8 cellular contexts compared by ENCODE assay signal in the genomic region with DNA sequence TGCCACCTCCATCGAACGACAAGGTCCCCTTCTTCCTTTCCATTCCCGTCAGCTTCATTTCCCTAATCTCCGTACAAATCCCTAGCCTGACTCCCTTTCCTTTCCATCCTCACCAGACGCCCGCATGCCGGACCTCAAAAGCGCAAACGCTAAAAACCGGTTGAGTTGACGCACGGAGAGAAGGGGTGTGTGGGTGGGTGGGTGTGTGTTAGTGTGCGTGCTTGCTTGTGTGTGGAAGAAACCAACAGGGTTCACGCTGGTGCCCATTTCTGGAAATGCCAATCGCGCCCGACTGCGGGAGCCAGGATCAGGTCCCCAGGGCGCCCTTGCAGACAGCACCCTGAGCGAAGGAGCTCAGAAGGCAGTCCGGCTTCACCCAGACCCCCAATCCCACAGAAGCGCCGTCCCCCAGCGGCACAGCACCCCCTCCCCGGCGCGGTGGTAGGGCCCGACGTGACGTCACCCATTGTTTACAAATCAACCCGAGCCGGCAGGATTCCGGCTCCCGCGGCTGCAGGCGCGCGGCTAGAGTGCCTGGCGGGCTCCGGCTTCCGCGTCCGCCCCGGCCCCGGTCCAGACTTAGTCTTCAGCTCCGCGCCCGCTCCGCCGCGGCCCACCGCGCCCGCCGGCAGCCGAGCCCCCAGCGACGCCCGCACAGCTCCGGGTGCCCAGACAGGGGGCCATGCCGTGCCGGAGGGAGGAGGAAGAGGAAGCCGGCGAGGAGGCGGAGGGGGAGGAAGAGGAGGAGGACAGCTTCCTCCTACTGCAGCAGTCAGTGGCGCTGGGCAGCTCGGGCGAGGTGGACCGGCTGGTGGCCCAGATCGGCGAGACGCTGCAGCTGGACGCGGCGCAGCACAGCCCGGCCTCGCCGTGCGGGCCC. TPM values are rescaled to one million over a fixed set of nuclear protein-coding genes. Genes with fewer than 3 reads are reported as not detected.
A peak's percentile ranks its signal among the peaks of the same experiment; 100 is the strongest.
DNase-seq lines count a peak whose midpoint lies in the region; ATAC-seq and TF ChIP-seq lines count a peak whose summit lies in the region.

A gene with protein sequence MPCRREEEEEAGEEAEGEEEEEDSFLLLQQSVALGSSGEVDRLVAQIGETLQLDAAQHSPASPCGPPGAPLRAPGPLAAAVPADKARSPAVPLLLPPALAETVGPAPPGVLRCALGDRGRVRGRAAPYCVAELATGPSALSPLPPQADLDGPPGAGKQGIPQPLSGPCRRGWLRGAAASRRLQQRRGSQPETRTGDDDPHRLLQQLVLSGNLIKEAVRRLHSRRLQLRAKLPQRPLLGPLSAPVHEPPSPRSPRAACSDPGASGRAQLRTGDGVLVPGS (plus strand): TSS at position 500 of the 880 bp plus-strand sequence. CDS start 183 bp downstream, at position 683.

- H3K4me3 Mint-ChIP-seq in activated naive CD8-positive, alpha-beta T cell treated with anti-CD3 and anti-CD28 coated beads, Interleukin-2, amount 50 U/mL, for 24 hours, result peak within 1 kb of the TSS; percentile 84
- H3K4me3 Mint-ChIP-seq in type B pancreatic cell, result peak within 1 kb of the TSS; percentile 93

- H4K20me1 ChIP-seq in SU-DHL-6 (ENCODE audit: low read depth, low read length), result no peaks in the 10 kb centered on the region

- H3K36me3 ChIP-seq in GM06990 (ENCODE audit: control insufficient read depth, insufficient read depth, low read length), result no peaks in the 10 kb centered on the region
- H3K36me3 ChIP-seq in HEK293 (ENCODE audit: control insufficient read depth in 2 of 2, insufficient read depth in 1 of 2, low read length in 2 of 2), result no peaks in the 10 kb centered on the region
- H3K36me3 ChIP-seq in SU-DHL-6 (ENCODE audit: low read length), result no peaks in the 10 kb centered on the region
- no peaks in the 10 kb centered on the region for H3K36me3 ChIP-seq in heart left ventricle

- no peaks in the 10 kb centered on the region for H3K9me2 ChIP-seq in SU-DHL-6 (replicated peaks; ENCODE audit: insufficient read depth, low read length)

- peak within 1 kb of the TSS; percentile 75 for H2AFZ ChIP-seq in SU-DHL-6 (ENCODE audit: low read depth, low read length, severe bottlenecking)

- no peaks in the 10 kb centered on the region for H3K36me3 Mint-ChIP-seq in activated naive CD8-positive, alpha-beta T cell treated with anti-CD3 and anti-CD28 coated beads, Interleukin-2, amount 50 U/mL, for 24 hours (ENCODE audit: low read depth)
- H3K36me3 Mint-ChIP-seq in type B pancreatic cell, result no peaks in the 10 kb centered on the region

- 0 out of 2 replicates have a peak, but pooled peaks cover 2% of the 10 kb centered on the region for H3F3A ChIP-seq in SU-DHL-6 (ENCODE audit: insufficient read depth)

- peaks cover 32% of the 10 kb centered on the region for H3K4me1 Mint-ChIP-seq in activated naive CD8-positive, alpha-beta T cell treated with anti-CD3 and anti-CD28 coated beads, Interleukin-2, amount 50 U/mL, for 24 hours
- H3K4me1 Mint-ChIP-seq in type B pancreatic cell (ENCODE audit: unreplicated experiment), result peaks cover 18% of the 10 kb centered on the region

- no peaks in the 10 kb centered on the region for H3K27me3 Mint-ChIP-seq in activated naive CD8-positive, alpha-beta T cell treated with anti-CD3 and anti-CD28 coated beads, Interleukin-2, amount 50 U/mL, for 24 hours
- peaks cover 53% of the 10 kb centered on the region for H3K27me3 Mint-ChIP-seq in type B pancreatic cell

- DNase-seq in GM06990 (ENCODE audit: extremely low read depth, insufficient read length) (peak; percentile 93), NAMALWA (ENCODE audit: low spot score) (peak; percentile 87), heart left ventricle (peak; percentile 90 to 95 (median 92)), posterior cingulate gyrus (peak; percentile 78 to 98 (median 89)), type B pancreatic cell (ENCODE audit: extremely low spot score, unreplicated experiment) (peak; percentile 92)
- peak; percentile 91 for DNase-seq in activated naive CD8-positive, alpha-beta T cell treated with anti-CD3 and anti-CD28 coated beads, Interleukin-2, amount 50 U/mL, for 24 hours

- ATAC-seq in activated naive CD8-positive, alpha-beta T cell treated with anti-CD3 and anti-CD28 coated beads, Interleukin-2, amount 50 U/mL, for 24 hours, result peak; percentile 66
- ATAC-seq in heart left ventricle, result peak; percentile 74 to 93 (median 90)

- TF ChIP-seq POLR2A in heart left ventricle (IDR thresholded peaks at IDR 0.05), result peak in 1 of 2 donors; percentile 84

- H3K4me2 ChIP-seq in SU-DHL-6 (ENCODE audit: low read depth, low read length, poor library complexity, severe bottlenecking), result peak within 1 kb of the TSS; percentile 79

- no peaks in the 10 kb centered on the region; the same call in 1 of the 2 replicates for H3K4me1 ChIP-seq in HEK293 (ENCODE audit: control insufficient read depth, insufficient read depth, low read length)
- H3K4me1 ChIP-seq in heart left ventricle, result peaks cover 0 to 50% (median 20%) of the 10 kb centered on the region in 12 donors

- intact Hi-C loops in heart left ventricle (cut with DNase I) (loop anchor here in 6 of 10 donors (1.0 to 5.0 kb wide), 6 partner anchors 14 to 42 kb away; partner anchors contain the start of gene ARHGAP19 (in 1 of the 6)), posterior cingulate gyrus (cut with DNase I) (loop anchor here (1.0 to 5.0 kb wide), 3 partner anchors 15 to 37 kb away; partner anchors contain the start of genes ARHGAP19 and FRAT2)

- WGBS in heart left ventricle, 4 donors, result 0 to 1% (median 1%) methylated on average over 27 to 79 of the region's 79 CpGs

- H3K9me3 ChIP-seq in HEK293 (ENCODE audit: control insufficient read depth, insufficient read depth, low read depth, low read length) (no peaks in the 10 kb centered on the region), SU-DHL-6 (ENCODE audit: insufficient read depth, low read length) (no peaks in the 10 kb centered on the region), heart left ventricle (no peaks in the 10 kb centered on the region)

- no peaks in the 10 kb centered on the region for H3K9me3 Mint-ChIP-seq in activated naive CD8-positive, alpha-beta T cell treated with anti-CD3 and anti-CD28 coated beads, Interleukin-2, amount 50 U/mL, for 24 hours
- no peaks in the 10 kb centered on the region for H3K9me3 Mint-ChIP-seq in type B pancreatic cell

- POLR2A ChIA-PET in HEK293 (lab: Yijun Ruan, JAX), result interaction anchor here (0.6 to 2.6 kb wide), 6 partner anchors 9 to 82 kb away, joined by 3 to 27 read pairs (median 6); partner anchors contain the start of genes ARHGAP19 and FRAT2

- peak within 1 kb of the TSS; percentile 68 for H3K9ac ChIP-seq in SU-DHL-6 (ENCODE audit: low read length)

- H3K27ac ChIP-seq in HEK293 (ENCODE audit: extremely low read depth, low read depth, low read length), result peak within 1 kb of the TSS; percentile 100
- peak within 1 kb of the TSS; percentile 50; the same call in 1 of the 2 replicates for H3K27ac ChIP-seq in SU-DHL-6 (ENCODE audit: low read depth, low read length)
- peak within 1 kb of the TSS; percentile 93 to 100 (median 98) for H3K27ac ChIP-seq in heart left ventricle

- H3K4me3 ChIP-seq in GM06990 (replicated peaks; ENCODE audit: low read depth, low read length), result peak within 1 kb of the TSS; percentile 82
- H3K4me3 ChIP-seq in HEK293 (ENCODE audit: low read depth, low read length), result peak within 1 kb of the TSS; percentile 57
- H3K4me3 ChIP-seq in SU-DHL-6 (ENCODE audit: insufficient read depth, low read length, poor library complexity, severe bottlenecking), result peak within 1 kb of the TSS; percentile 76
- peak within 1 kb of the TSS; percentile 66 to 98 (median 84) for H3K4me3 ChIP-seq in heart left ventricle

- CTCF ChIA-PET in HEK293 (lab: Yijun Ruan, JAX), result interaction anchor here (0.6 to 1.9 kb wide), 5 partner anchors 9 to 128 kb away, joined by 3 to 18 read pairs (median 4); no protein-coding TSS in a partner anchor

- peak within 1 kb of the TSS; percentile 92 for H3K27ac Mint-ChIP-seq in activated naive CD8-positive, alpha-beta T cell treated with anti-CD3 and anti-CD28 coated beads, Interleukin-2, amount 50 U/mL, for 24 hours
- peak within 1 kb of the TSS; percentile 99 for H3K27ac Mint-ChIP-seq in type B pancreatic cell

- no peak for TF ChIP-seq CTCF in GM06990 (IDR thresholded peaks at IDR 0.05; ENCODE audit: insufficient read depth, low read length, poor library complexity, severe bottlenecking)
- TF ChIP-seq CTCF in HEK293 (tag by site-specific recombination; IDR thresholded peaks at IDR 0.05), result no peak
- TF ChIP-seq CTCF in SU-DHL-6 (IDR thresholded peaks at IDR 0.05; ENCODE audit: insufficient read depth, low read length, poor library complexity, severe bottlenecking), result no peak
- no peak for TF ChIP-seq CTCF in heart left ventricle (IDR thresholded peaks at IDR 0.05)
- no peak for TF ChIP-seq CTCF in type B pancreatic cell (conservative IDR thresholded peaks at IDR 0.05)

- no peaks in the 10 kb centered on the region; the same call in 1 of the 2 replicates for H3K27me3 ChIP-seq in GM06990 (replicated peaks; ENCODE audit: control insufficient read depth, insufficient read depth, low read length)
- H3K27me3 ChIP-seq in SU-DHL-6 (ENCODE audit: low read length), result no peaks in the 10 kb centered on the region
- no peaks in the 10 kb centered on the region for H3K27me3 ChIP-seq in heart left ventricle

- H3K79me2 ChIP-seq in SU-DHL-6 (ENCODE audit: insufficient read depth, low read length), result no peaks in the 10 kb centered on the region

TF ChIP-seq in HEK293, 187 proteins besides CTCF, POLR2A, EP300 and RAD21 (continues in another document):
- TF ChIP-seq FEZF1 (tag by site-specific recombination; IDR thresholded peaks at IDR 0.05), result peak; percentile 61
- no peak for TF ChIP-seq ZNF184 (tag by site-specific recombination; IDR thresholded peaks at IDR 0.05)
- no peak for TF ChIP-seq ZNF157 (tag by site-specific recombination; IDR thresholded peaks at IDR 0.05)
- no peak for TF ChIP-seq ZNF654 (tag by site-specific recombination; IDR thresholded peaks at IDR 0.05; ENCODE audit: low read depth)
- no peak for TF ChIP-seq MYNN (tag by site-specific recombination; IDR thresholded peaks at IDR 0.05; ENCODE audit: borderline replicate concordance)
- TF ChIP-seq ZNF658 (tag by site-specific recombination; IDR thresholded peaks at IDR 0.05), result no peak
- TF ChIP-seq ZNF423 (tag by site-specific recombination; IDR thresholded peaks at IDR 0.05), result 0 out of 2 replicates have a peak, but pooled peaks have one; percentile 31
- TF ChIP-seq BCL11B (tag by site-specific recombination; IDR thresholded peaks at IDR 0.05; ENCODE audit: low read depth), result no peak

RNA-seq across cellular contexts. Expression of the gene that starts here (rescaled TPM):
- total RNA-seq in heart left ventricle, result 1 to 10 TPM; 2.0 to 5.2 (median 4.4) TPM
- 1 to 10 TPM; 1.1 to 2.0 TPM for polyA plus RNA-seq in heart left ventricle
- 4.7 and 6.1 TPM in 2 replicates for total RNA-seq in type B pancreatic cell (ENCODE audit: low replicate concordance)

Comparison
In these comparisons a context has a peak if more than half of its experiments do, and no peak if none do; other contexts are left out.
1. Peak in every context shown above with its lines: DNase-seq, ATAC-seq, H3K4me3 ChIP-seq and H3K27ac ChIP-seq.
2. H3K27ac ChIP-seq: peak in every context shown above with its lines; median percentile 100 in HEK293; 98 in heart left ventricle; 50 in SU-DHL-6.